1 cellular context compared by ENCODE assay signal in the genomic region with DNA sequence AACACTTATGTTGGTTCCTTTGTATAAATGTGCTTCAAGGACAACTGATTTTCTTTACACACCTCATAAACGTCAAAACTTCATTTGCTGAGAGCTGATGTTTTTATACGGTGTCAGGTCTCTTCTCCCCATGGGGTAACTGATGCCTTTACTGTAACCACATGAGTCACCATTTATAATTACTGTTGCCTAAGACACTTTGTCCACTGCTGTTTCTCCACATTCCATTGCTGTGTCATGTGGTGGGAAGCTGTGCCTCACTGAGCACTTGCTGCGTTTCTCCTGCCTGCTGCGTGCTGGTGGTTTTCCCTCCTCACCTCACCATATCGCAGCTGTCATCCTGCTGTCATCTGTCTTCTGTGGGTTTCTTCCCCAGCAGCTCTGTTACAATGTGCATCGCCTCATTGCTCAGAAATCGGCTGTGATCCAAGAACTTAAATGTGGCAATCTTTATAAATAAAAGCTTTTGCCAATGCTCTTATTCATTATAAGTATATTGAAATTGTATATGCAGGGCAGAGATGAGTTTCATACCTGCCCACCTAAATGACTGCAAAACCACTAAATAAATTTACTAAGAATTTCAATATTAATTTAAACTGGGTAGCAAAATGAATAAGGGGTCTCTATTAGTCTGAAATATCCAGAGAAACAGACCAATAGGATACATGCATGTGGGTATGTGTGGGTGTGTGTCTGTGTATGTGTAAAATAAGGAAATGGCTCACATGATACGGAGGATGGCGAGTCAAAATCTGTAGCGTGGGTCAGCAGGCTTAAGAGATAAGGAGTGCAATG.
A peak's percentile ranks its signal among the peaks of the same experiment; 100 is the strongest.
TF ChIP-seq lines count a peak whose summit lies in the region.

No MANE protein-coding gene starts in this region.

TF ChIP-seq in HepG2, 621 proteins besides CTCF, POLR2A, EP300 and RAD21 (continued from another document):
- TF ChIP-seq ZBTB4 (CRISPR knock-in tag; IDR thresholded peaks at IDR 0.05; ENCODE audit: borderline replicate concordance) (no peak), ZNF335 (CRISPR knock-in tag; IDR thresholded peaks at IDR 0.05) (no peak), GABPB1 (CRISPR knock-in tag; IDR thresholded peaks at IDR 0.05) (no peak), TAF1 (CRISPR knock-in tag; IDR thresholded peaks at IDR 0.05) (no peak), ZNF24 (IDR thresholded peaks at IDR 0.05) (no peak), CEBPB (IDR thresholded peaks at IDR 0.05; ENCODE audit: borderline replicate concordance, low read depth, low read length) (peak; percentile 40; the same call in 1 of the 2 replicates), KDM5A (IDR thresholded peaks at IDR 0.05; ENCODE audit: borderline replicate concordance, low read length) (no peak), ZNF468 (CRISPR knock-in tag; IDR thresholded peaks at IDR 0.05) (no peak), NR2F6 (IDR thresholded peaks at IDR 0.05) (no peak), NR2F6 (CRISPR knock-in tag; IDR thresholded peaks at IDR 0.05) (no peak), POLR2AphosphoS2 (IDR thresholded peaks at IDR 0.05; ENCODE audit: low read depth, low read length) (no peak), FOSL2 (CRISPR knock-in tag; IDR thresholded peaks at IDR 0.05) (peak; percentile 61), CBX1 (IDR thresholded peaks at IDR 0.05; ENCODE audit: low read depth) (no peak), HNRNPLL (IDR thresholded peaks at IDR 0.05; ENCODE audit: low read depth, low read length, poor library complexity, severe bottlenecking) (no peak), SIX1 (CRISPR knock-in tag; IDR thresholded peaks at IDR 0.05; ENCODE audit: borderline replicate concordance) (no peak), BORCS8-MEF2B (CRISPR knock-in tag; IDR thresholded peaks at IDR 0.05) (no peak), ZNF564 (CRISPR knock-in tag; IDR thresholded peaks at IDR 0.05) (no peak)
- TF ChIP-seq, protein P1, sequence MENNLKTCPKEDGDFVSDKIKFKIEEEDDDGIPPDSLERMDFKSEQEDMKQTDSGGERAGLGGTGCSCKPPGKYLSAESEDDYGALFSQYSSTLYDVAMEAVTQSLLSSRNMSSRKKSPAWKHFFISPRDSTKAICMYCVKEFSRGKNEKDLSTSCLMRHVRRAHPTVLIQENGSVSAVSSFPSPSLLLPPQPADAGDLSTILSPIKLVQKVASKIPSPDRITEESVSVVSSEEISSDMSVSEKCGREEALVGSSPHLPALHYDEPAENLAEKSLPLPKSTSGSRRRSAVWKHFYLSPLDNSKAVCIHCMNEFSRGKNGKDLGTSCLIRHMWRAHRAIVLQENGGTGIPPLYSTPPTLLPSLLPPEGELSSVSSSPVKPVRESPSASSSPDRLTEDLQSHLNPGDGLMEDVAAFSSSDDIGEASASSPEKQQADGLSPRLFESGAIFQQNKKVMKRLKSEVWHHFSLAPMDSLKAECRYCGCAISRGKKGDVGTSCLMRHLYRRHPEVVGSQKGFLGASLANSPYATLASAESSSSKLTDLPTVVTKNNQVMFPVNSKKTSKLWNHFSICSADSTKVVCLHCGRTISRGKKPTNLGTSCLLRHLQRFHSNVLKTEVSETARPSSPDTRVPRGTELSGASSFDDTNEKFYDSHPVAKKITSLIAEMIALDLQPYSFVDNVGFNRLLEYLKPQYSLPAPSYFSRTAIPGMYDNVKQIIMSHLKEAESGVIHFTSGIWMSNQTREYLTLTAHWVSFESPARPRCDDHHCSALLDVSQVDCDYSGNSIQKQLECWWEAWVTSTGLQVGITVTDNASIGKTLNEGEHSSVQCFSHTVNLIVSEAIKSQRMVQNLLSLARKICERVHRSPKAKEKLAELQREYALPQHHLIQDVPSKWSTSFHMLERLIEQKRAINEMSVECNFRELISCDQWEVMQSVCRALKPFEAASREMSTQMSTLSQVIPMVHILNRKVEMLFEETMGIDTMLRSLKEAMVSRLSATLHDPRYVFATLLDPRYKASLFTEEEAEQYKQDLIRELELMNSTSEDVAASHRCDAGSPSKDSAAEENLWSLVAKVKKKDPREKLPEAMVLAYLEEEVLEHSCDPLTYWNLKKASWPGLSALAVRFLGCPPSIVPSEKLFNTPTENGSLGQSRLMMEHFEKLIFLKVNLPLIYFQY (CRISPR knock-in tag; IDR thresholded peaks at IDR 0.05; ENCODE audit: borderline replicate concordance): no peak
- TF ChIP-seq, protein P2, sequence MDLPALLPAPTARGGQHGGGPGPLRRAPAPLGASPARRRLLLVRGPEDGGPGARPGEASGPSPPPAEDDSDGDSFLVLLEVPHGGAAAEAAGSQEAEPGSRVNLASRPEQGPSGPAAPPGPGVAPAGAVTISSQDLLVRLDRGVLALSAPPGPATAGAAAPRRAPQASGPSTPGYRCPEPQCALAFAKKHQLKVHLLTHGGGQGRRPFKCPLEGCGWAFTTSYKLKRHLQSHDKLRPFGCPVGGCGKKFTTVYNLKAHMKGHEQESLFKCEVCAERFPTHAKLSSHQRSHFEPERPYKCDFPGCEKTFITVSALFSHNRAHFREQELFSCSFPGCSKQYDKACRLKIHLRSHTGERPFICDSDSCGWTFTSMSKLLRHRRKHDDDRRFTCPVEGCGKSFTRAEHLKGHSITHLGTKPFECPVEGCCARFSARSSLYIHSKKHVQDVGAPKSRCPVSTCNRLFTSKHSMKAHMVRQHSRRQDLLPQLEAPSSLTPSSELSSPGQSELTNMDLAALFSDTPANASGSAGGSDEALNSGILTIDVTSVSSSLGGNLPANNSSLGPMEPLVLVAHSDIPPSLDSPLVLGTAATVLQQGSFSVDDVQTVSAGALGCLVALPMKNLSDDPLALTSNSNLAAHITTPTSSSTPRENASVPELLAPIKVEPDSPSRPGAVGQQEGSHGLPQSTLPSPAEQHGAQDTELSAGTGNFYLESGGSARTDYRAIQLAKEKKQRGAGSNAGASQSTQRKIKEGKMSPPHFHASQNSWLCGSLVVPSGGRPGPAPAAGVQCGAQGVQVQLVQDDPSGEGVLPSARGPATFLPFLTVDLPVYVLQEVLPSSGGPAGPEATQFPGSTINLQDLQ (CRISPR knock-in tag; IDR thresholded peaks at IDR 0.05): no peak
